Comparison of ENCODE assay signal across 8 cellular contexts in the genomic region with DNA sequence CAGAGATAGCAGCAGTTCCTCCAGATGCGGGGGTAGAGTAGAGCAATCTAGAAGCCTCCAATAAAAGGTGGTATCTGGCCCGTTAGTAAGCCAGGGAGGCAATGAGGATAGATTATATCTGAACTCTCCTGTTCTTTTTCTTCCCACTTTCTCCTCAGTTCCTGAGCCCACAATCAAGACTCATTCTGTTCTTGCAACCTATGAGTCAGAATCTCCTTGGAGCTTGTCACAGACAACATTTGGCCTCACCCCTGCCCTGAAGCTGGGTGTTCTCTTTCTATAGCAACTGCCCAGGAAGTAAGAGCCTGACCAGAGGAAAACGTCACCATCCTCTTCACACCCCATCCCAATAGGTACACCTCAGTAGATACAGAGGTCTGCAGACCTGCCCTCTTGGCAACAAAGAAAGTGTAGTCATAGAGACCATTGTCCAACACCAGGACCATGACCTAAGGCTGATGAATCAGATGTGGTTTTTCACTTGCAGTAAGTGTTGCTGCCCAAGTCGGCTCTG.
DNase-seq lines count a peak whose midpoint lies in the region; ATAC-seq and TF ChIP-seq lines count a peak whose summit lies in the region.

No MANE protein-coding gene starts in this region.

- peak; percentile 25 for DNase-seq in DMS79 (lab: John Stamatoyannopoulos, UW)
- DNase-seq in HS-5 (ENCODE audit: low read depth): peak; percentile 75
- DNase-seq in caudate nucleus (lab: John Stamatoyannopoulos, UW): peak in 18 of 61 donors; percentile 8 to 83 (median 36)
- peak; percentile 64 for DNase-seq in natural killer cell treated with Interleukin-12 subunit alpha and Interleukin-12 subunit beta and Interleukin-15 and Interleukin-18, amount 100 ng/mL, for 72 hours (ENCODE audit: low spot score)
- no peak for DNase-seq in globus pallidus (ENCODE audit: low spot score)
- no peak for DNase-seq in prostate gland (ENCODE audit: low spot score)
- no peak for DNase-seq in DMS153 (lab: John Stamatoyannopoulos, UW)

- peak overlapping the region; percentile 78 for H3K27ac ChIP-seq in caudate nucleus (ENCODE audit: low read depth, low read length)
- H3K27ac ChIP-seq in prostate gland: no peak overlapping the region

- TF ChIP-seq POLR2A in prostate gland (IDR thresholded peaks at IDR 0.05): no peak

- H3K4me1 Mint-ChIP-seq in natural killer cell treated with Interleukin-12 subunit alpha and Interleukin-12 subunit beta and Interleukin-15 and Interleukin-18, amount 100 ng/mL, for 72 hours (ENCODE audit: low read depth in 2 of 2): peaks cover 24 to 28% of the 10 kb centered on the region in 2 donors

- H3K9me3 Mint-ChIP-seq in natural killer cell treated with Interleukin-12 subunit alpha and Interleukin-12 subunit beta and Interleukin-15 and Interleukin-18, amount 100 ng/mL, for 72 hours: no peaks in the 10 kb centered on the region

- no peak for TF ChIP-seq CTCF in prostate gland (IDR thresholded peaks at IDR 0.05)

- no peaks in the 10 kb centered on the region for H3K27me3 ChIP-seq in prostate gland (replicated peaks; ENCODE audit: insufficient read depth)

- no peaks in the 10 kb centered on the region for H3K9me3 ChIP-seq in prostate gland

- peaks cover 21% of the 10 kb centered on the region in 2 donors for H3K27me3 Mint-ChIP-seq in natural killer cell treated with Interleukin-12 subunit alpha and Interleukin-12 subunit beta and Interleukin-15 and Interleukin-18, amount 100 ng/mL, for 72 hours

- no peak overlapping the region for H3K4me3 ChIP-seq in prostate gland

- ATAC-seq in natural killer cell treated with Interleukin-12 subunit alpha and Interleukin-12 subunit beta and Interleukin-15 and Interleukin-18, amount 100 ng/mL, for 72 hours: peak; percentile 94 to 95
- no peak for ATAC-seq in GM21360 (IDR thresholded peaks at IDR 0.05; ENCODE audit: unreplicated experiment)

- WGBS in prostate gland: 69% methylated on average over 4 of the region's 4 CpGs

- intact Hi-C loops in prostate gland (cut with DNase I): no loop called here

- H3K27ac Mint-ChIP-seq in natural killer cell treated with Interleukin-12 subunit alpha and Interleukin-12 subunit beta and Interleukin-15 and Interleukin-18, amount 100 ng/mL, for 72 hours: peak overlapping the region; percentile 19 to 68

- no peaks in the 10 kb centered on the region for H3K4me1 ChIP-seq in prostate gland (replicated peaks)

- H3K4me3 Mint-ChIP-seq in natural killer cell treated with Interleukin-12 subunit alpha and Interleukin-12 subunit beta and Interleukin-15 and Interleukin-18, amount 100 ng/mL, for 72 hours: peak overlapping the region; percentile 21

- no peaks in the 10 kb centered on the region for H3K36me3 ChIP-seq in prostate gland

- H3K36me3 Mint-ChIP-seq in natural killer cell treated with Interleukin-12 subunit alpha and Interleukin-12 subunit beta and Interleukin-15 and Interleukin-18, amount 100 ng/mL, for 72 hours: no peaks in the 10 kb centered on the region

Comparison
In these comparisons a context has a peak if more than half of its experiments do, and no peak if none do; other contexts are left out.
1. DNase-seq: peak in DMS79 (single experiment), HS-5 (single experiment) and natural killer cell treated with Interleukin-12 subunit alpha and Interleukin-12 subunit beta and Interleukin-15 and Interleukin-18, amount 100 ng/mL, for 72 hours (single experiment); none in globus pallidus (single experiment), prostate gland (single experiment) and DMS153 (single experiment).